ENCODE assay signal across 13 cellular contexts in the genomic region with DNA sequence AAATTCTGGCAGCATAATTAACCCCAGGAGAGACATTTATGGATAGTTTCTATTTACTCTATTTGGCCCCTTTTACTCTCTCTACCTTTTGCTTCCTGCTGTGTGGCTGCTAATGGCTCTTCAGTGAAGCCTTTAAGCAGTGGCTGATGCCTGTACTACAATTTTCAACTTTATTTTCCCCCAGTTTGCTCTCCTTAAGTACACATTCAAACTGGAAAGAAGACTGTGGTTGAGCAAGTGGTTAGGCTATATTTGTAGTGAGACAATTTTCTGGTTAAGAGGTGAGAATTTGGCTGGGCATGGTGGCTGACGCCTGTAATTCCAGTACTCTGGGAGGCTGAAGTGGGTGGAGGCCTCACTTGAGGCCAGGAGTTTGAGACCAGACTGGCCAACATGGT. TPM values are rescaled to one million over a fixed set of nuclear protein-coding genes. Genes with fewer than 3 reads are reported as not detected.
DNase-seq lines count a peak whose midpoint lies in the region; ATAC-seq, FAIRE-seq and TF ChIP-seq lines count a peak whose summit lies in the region.
"Had no signal": no experiment of that assay in that cellular context is flagged by ENCODE, and none has a peak within 500 bp of the region (broad histone marks: within the 10 kb centered on the region; RNA-seq: fewer than 3 reads in every experiment).

No MANE protein-coding gene starts in this region.

- H3K27me3 ChIP-seq in mucosa of rectum (ENCODE audit: control insufficient read depth in 2 of 2, insufficient read depth in 2 of 2, low read length in 2 of 2) (no peaks in the 10 kb centered on the region), Caco-2 (replicated peaks; ENCODE audit: control insufficient read depth, insufficient read depth, low read length) (no peaks in the 10 kb centered on the region)
- H3K27me3 ChIP-seq: vagina had no signal

- peak overlapping the region; percentile 36 to 50 for H3K27ac ChIP-seq in mucosa of rectum (ENCODE audit: low read depth in 2 of 2, low read length in 2 of 2)
- H3K27ac ChIP-seq: HL-60, vagina had no signal

- H3K27me3 Mint-ChIP-seq in activated CD4-positive, alpha-beta memory T cell treated with anti-CD3 and anti-CD28 coated beads for 36 hours: no peaks in the 10 kb centered on the region
- no peaks in the 10 kb centered on the region for H3K27me3 Mint-ChIP-seq in Caco-2 (ENCODE audit: insufficient read depth, unreplicated experiment)

- H3K4me1 ChIP-seq in mucosa of rectum (ENCODE audit: control insufficient read depth in 2 of 2, insufficient read depth in 2 of 2, low read length in 2 of 2) (peaks cover 29 to 46% of the 10 kb centered on the region in 2 donors), Caco-2 (peaks cover 56% of the 10 kb centered on the region)

- H3K4me1 Mint-ChIP-seq in activated CD4-positive, alpha-beta memory T cell treated with anti-CD3 and anti-CD28 coated beads for 36 hours (ENCODE audit: low read depth): peaks cover 27% of the 10 kb centered on the region
- peaks cover 42% of the 10 kb centered on the region for H3K4me1 Mint-ChIP-seq in Caco-2 (ENCODE audit: low read depth, unreplicated experiment)

- H3K9ac ChIP-seq in mucosa of rectum (ENCODE audit: low read depth in 1 of 2, low read length in 2 of 2): no peak overlapping the region

- H3K9me3 ChIP-seq in mucosa of rectum (ENCODE audit: control insufficient read depth in 2 of 2, low read length in 2 of 2): no peaks in the 10 kb centered on the region
- H3K9me3 ChIP-seq in Caco-2: no peaks in the 10 kb centered on the region
- H3K9me3 ChIP-seq: vagina had no signal

- ATAC-seq in GM19395 (IDR thresholded peaks at IDR 0.05; ENCODE audit: unreplicated experiment): peak; percentile 53

- peaks cover 3 to 13% of the 10 kb centered on the region in 2 donors for H3K36me3 ChIP-seq in mucosa of rectum (ENCODE audit: control insufficient read depth in 2 of 2, insufficient read depth in 2 of 2, low read length in 2 of 2)
- peaks cover 4% of the 10 kb centered on the region for H3K36me3 ChIP-seq in Caco-2 (ENCODE audit: control insufficient read depth, insufficient read depth, low read length)

- DNase-seq in DMS53 treated with DMSO at 0.1 percent for 48 hours (lab: John Stamatoyannopoulos, UW; ENCODE audit: unreplicated experiment): peak; percentile 78
- peak; percentile 46 for DNase-seq in activated CD4-positive, alpha-beta memory T cell treated with anti-CD3 and anti-CD28 coated beads for 36 hours
- DNase-seq in urothelium cell line (ENCODE audit: low spot score): no peak
- DNase-seq in Caco-2: no peak
- no peak for DNase-seq in NCI-H2196 (lab: John Stamatoyannopoulos, UW; ENCODE audit: unreplicated experiment)
- DNase-seq: aorta, H9, NCI-H1105 treated with DMSO at 0.1 percent for 48 hours, nucleus accumbens had no signal

- H3K9me3 Mint-ChIP-seq in activated CD4-positive, alpha-beta memory T cell treated with anti-CD3 and anti-CD28 coated beads for 36 hours: no peaks in the 10 kb centered on the region
- H3K9me3 Mint-ChIP-seq in Caco-2 (ENCODE audit: unreplicated experiment): no peaks in the 10 kb centered on the region
- H3K9me3 Mint-ChIP-seq: H9 had no signal

- intact Hi-C loops in activated CD4-positive, alpha-beta memory T cell treated with anti-CD3 and anti-CD28 coated beads for 36 hours (cut with micrococcal nuclease): no loop called here
- intact Hi-C loops in Caco-2 (cut with micrococcal nuclease; ENCODE audit: unreplicated experiment): no loop called here

- no peak for FAIRE-seq in urothelium cell line (lab: Jason Lieb, UNC)

- BruUV-seq in Caco-2 (replicated peaks; lab: Mats Ljungman, UMichigan): no TSS peak

- no peak overlapping the region for H3K4me3 ChIP-seq in mucosa of rectum (ENCODE audit: low read length in 2 of 2)
- H3K4me3 ChIP-seq in Caco-2 (ENCODE audit: low read depth, low read length): no peak overlapping the region
- H3K4me3 ChIP-seq: vagina had no signal

- no peak for TF ChIP-seq CTCF in Caco-2 (IDR thresholded peaks at IDR 0.05; ENCODE audit: insufficient read depth in 1 of 2, low read depth in 1 of 2, low read length in 1 of 2, severe bottlenecking in 1 of 2, unreplicated experiment in 1 of 2)

- H3K4me3 Mint-ChIP-seq in activated CD4-positive, alpha-beta memory T cell treated with anti-CD3 and anti-CD28 coated beads for 36 hours: no peak overlapping the region
- H3K4me3 Mint-ChIP-seq in Caco-2 (ENCODE audit: unreplicated experiment): no peak overlapping the region
- H3K4me3 Mint-ChIP-seq: H9 had no signal

- POLR2A ChIA-PET in activated CD4-positive, alpha-beta memory T cell treated with anti-CD3 and anti-CD28 coated beads for 36 hours (lab: Charles Lee): no interaction called here
- POLR2A ChIA-PET in Caco-2 (lab: Charles Lee): interaction anchor here (0.6 kb wide), 1 partner anchor 8 kb away, joined by 3 read pairs; no protein-coding TSS in a partner anchor

- H3K36me3 Mint-ChIP-seq in activated CD4-positive, alpha-beta memory T cell treated with anti-CD3 and anti-CD28 coated beads for 36 hours: peaks cover 15% of the 10 kb centered on the region
- peaks cover 45% of the 10 kb centered on the region for H3K36me3 Mint-ChIP-seq in Caco-2 (ENCODE audit: insufficient read depth, unreplicated experiment)

- H3K27ac Mint-ChIP-seq in activated CD4-positive, alpha-beta memory T cell treated with anti-CD3 and anti-CD28 coated beads for 36 hours: no peak overlapping the region
- H3K27ac Mint-ChIP-seq in Caco-2 (ENCODE audit: unreplicated experiment): no peak overlapping the region

- CTCF ChIA-PET in activated CD4-positive, alpha-beta memory T cell treated with anti-CD3 and anti-CD28 coated beads for 36 hours (lab: Charles Lee): interaction anchor here (2.2 kb wide), 1 partner anchor 36 kb away, joined by 7 read pairs; no protein-coding TSS in a partner anchor
- CTCF ChIA-PET in Caco-2 (lab: Charles Lee): no interaction called here

RNA-seq across cellular contexts. Expression of a gene that starts 8.5 kb away (rescaled TPM):
- total RNA-seq in activated CD4-positive, alpha-beta memory T cell treated with anti-CD3 and anti-CD28 coated beads for 36 hours: 10 to 100 TPM; 18.5 to 21.1 TPM
- 21.4 and 25.3 TPM in 2 replicates for total RNA-seq in Caco-2 (2022)

Comparison
In these comparisons a context has a peak if more than half of its experiments do, and no peak if none do; other contexts are left out.
1. DNase-seq: peak in DMS53 treated with DMSO at 0.1 percent for 48 hours (single experiment) and activated CD4-positive, alpha-beta memory T cell treated with anti-CD3 and anti-CD28 coated beads for 36 hours (single experiment); none in urothelium cell line (single experiment), Caco-2 (0 of 2) and NCI-H2196 (single experiment).